5 cellular contexts compared by ENCODE assay signal in the genomic region with DNA sequence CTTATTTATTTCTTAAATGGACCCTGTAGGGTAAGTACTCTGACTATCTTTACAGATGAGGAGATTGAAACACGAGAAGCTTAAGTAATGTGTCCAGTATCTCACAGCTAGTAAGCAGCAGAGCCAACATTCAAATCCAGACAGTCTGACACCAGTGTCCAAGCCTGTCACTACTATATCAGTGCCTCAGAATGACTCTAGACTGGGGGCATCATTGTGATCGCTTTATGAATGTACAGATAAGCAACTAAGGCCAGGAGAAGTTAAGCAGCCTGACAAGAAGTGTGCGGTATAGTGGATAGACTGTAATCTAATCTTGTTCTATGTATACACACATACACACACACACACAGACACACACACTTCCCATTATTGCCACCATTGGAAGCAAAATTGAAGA.
"Had no signal": no experiment of that assay in that cellular context is flagged by ENCODE, and none has a peak within 500 bp of the region (broad histone marks: within the 10 kb centered on the region; RNA-seq: fewer than 3 reads in every experiment).

No MANE protein-coding gene starts in this region.

- H2AFZ ChIP-seq: GM23248 had no signal

- H3K4me3 ChIP-seq: GM23248, HAP-1 had no signal

- H3K9me3 ChIP-seq: HAP-1 had no signal

- H3K36me3 ChIP-seq: HAP-1 had no signal

- H3K9ac ChIP-seq: GM23248 had no signal

- H3K4me1 ChIP-seq: HAP-1 had no signal

- DNase-seq: GM23248, GOT3, H7, IMR-90 had no signal

- H3K27ac ChIP-seq: GM23248 had no signal
